In genomic region chr1:20361805-20362381, GRCh38 we compare ENCODE assay signal across 8 cellular contexts.
A peak's percentile ranks its signal among the peaks of the same experiment; 100 is the strongest.
DNase-seq lines count a peak whose midpoint lies in the region; ATAC-seq, FAIRE-seq and TF ChIP-seq lines count a peak whose summit lies in the region.

No MANE protein-coding gene starts in this region.

- H3K27ac ChIP-seq in HCT116 (ENCODE audit: low read depth, low read length): no peak overlapping the region
- peak overlapping the region; percentile 65 for H3K27ac ChIP-seq in SJSA1
- H3K27ac ChIP-seq in H1 (ENCODE audit: low read depth, low read length): no peak overlapping the region
- H3K27ac ChIP-seq in upper lobe of right lung: no peak overlapping the region

- RAD21 ChIA-PET in HCT116 (lab: Charles Lee; ENCODE audit: low non-redundant PET in 1 of 2, low total read pairs in 2 of 2, uncharacterized antibody in 2 of 2, unreplicated experiment in 2 of 2): no interaction called here

- no peak overlapping the region for H2AK5ac ChIP-seq in H1 (ENCODE audit: low read depth, low read length)

- H2AFZ ChIP-seq in HCT116 (ENCODE audit: low read depth, low read length, poor library complexity, severe bottlenecking) (peak overlapping the region; percentile 66), H1 (ENCODE audit: low read length) (no peak overlapping the region)

- no peak overlapping the region for H3K4ac ChIP-seq in H1 (replicated peaks; ENCODE audit: insufficient read length, low read depth, low read length)

- peaks cover 42 to 55% (median 44%) of the 10 kb centered on the region in 3 donors for H3K27me3 Mint-ChIP-seq in CD14-positive monocyte (ENCODE audit: low read depth in 3 of 3)

- no peak overlapping the region for H2BK5ac ChIP-seq in H1 (ENCODE audit: low read depth, low read length)

- no peak overlapping the region for H3K14ac ChIP-seq in H1 (ENCODE audit: insufficient read length)

- peak; percentile 84 for ATAC-seq in HCT116
- peak; percentile 58 for ATAC-seq in upper lobe of right lung
- no peak for ATAC-seq in GM19467 (IDR thresholded peaks at IDR 0.05; ENCODE audit: unreplicated experiment)
- ATAC-seq in GM18498 (IDR thresholded peaks at IDR 0.05; ENCODE audit: unreplicated experiment): no peak

- TF ChIP-seq CTCF in CD14-positive monocyte (IDR thresholded peaks at IDR 0.05): peak; percentile 73
- TF ChIP-seq CTCF in HCT116 (IDR thresholded peaks at IDR 0.05 in 2 of 3, conservative IDR thresholded peaks at IDR 0.05 in 1 of 3; ENCODE audit: borderline replicate concordance in 1 of 3, insufficient read depth in 1 of 3, low read depth in 2 of 3, low read length in 2 of 3): peak; percentile 84 to 96 (median 96)
- peak; percentile 96 to 98 (median 97) for TF ChIP-seq CTCF in H1 (IDR thresholded peaks at IDR 0.05; ENCODE audit: control extremely low read depth in 1 of 3, insufficient read depth in 1 of 3, low read depth in 1 of 3, low read length in 3 of 3)
- peak; percentile 67 for TF ChIP-seq CTCF in upper lobe of right lung (IDR thresholded peaks at IDR 0.05)

- H3K79me1 ChIP-seq in H1 (ENCODE audit: low read depth, low read length): no peaks in the 10 kb centered on the region

- BruUV-seq in HCT116 (replicated peaks; lab: Mats Ljungman, UMichigan): no TSS peak

- H2BK15ac ChIP-seq in H1 (ENCODE audit: low read length): no peak overlapping the region

- TF ChIP-seq POLR2A in HCT116 (IDR thresholded peaks at IDR 0.05; ENCODE audit: borderline replicate concordance, extremely low read depth, insufficient read depth, insufficient read length) (no peak), H1 (IDR thresholded peaks at IDR 0.05; ENCODE audit: control extremely low read depth in 1 of 2, low read depth in 2 of 2, low read length in 2 of 2) (no peak)

- H3K4me3 Mint-ChIP-seq in CD14-positive monocyte: peak overlapping the region in 1 of 2 donors; percentile 16

- H2BK20ac ChIP-seq in H1 (ENCODE audit: low read length): no peak overlapping the region

- H3K56ac ChIP-seq in H1 (replicated peaks; ENCODE audit: insufficient read length, low read depth, low read length): no peak overlapping the region

- POLR2A ChIA-PET in HCT116 (lab: Charles Lee): no interaction called here
- POLR2A ChIA-PET in H1 (lab: Charles Lee; ENCODE audit: partially characterized antibody): interaction anchor here (0.7 to 1.3 kb wide), 3 partner anchors 10 to 123 kb away, joined by 3 to 5 read pairs (median 3); no protein-coding TSS in a partner anchor

- no peaks in the 10 kb centered on the region for H3K27me3 ChIP-seq in HCT116 (ENCODE audit: insufficient read depth, low read length)
- H3K27me3 ChIP-seq in SJSA1 (replicated peaks): peaks cover 10% of the 10 kb centered on the region
- peaks cover 13 to 47% (median 29%) of the 10 kb centered on the region in 4 experiments for H3K27me3 ChIP-seq in H1 (replicated peaks in 1 of 4; ENCODE audit: control insufficient read depth in 3 of 4, extremely low read depth in 1 of 4, insufficient read depth in 3 of 4, low read length in 3 of 4)
- H3K27me3 ChIP-seq in upper lobe of right lung: peaks cover 63% of the 10 kb centered on the region

- no peak for TF ChIP-seq EP300 in H1 (IDR thresholded peaks at IDR 0.05; ENCODE audit: borderline replicate concordance in 1 of 2, low read depth in 2 of 2, low read length in 2 of 2)

- H3K9me3 Mint-ChIP-seq in CD14-positive monocyte: peaks cover 0 to 20% (median 2%) of the 10 kb centered on the region in 7 donors

- WGBS in H1 (ENCODE audit: extremely low coverage in 1 of 2, insufficient coverage in 1 of 2, insufficient read length in 1 of 2, insufficient replicate concordance in 2 of 2, low coverage in 1 of 2, low lambda C conversion rate in 2 of 2, missing lambda C conversion rate in 1 of 2), 2 experiments: 18% methylated on average over 8 of the region's 8 CpGs; no CpG with 5 or more reads in 1 of the 2 experiments

- DNase-seq in CD14-positive monocyte (ENCODE audit: low spot score) (no peak), HCT116 (ENCODE audit: low read depth, low spot score) (peak; percentile 42), SJSA1 (ENCODE audit: low read depth in 1 of 2, low spot score in 2 of 2) (peak; percentile 84 to 92), H1 (ENCODE audit: low read depth in 1 of 2, low spot score in 2 of 2) (peak; percentile 54 to 99), midbrain (lab: John Stamatoyannopoulos, UW) (peak; percentile 83), upper lobe of right lung (no peak)

- peak overlapping the region; percentile 88; the same call in 1 of the 2 replicates for H4K8ac ChIP-seq in H1 (ENCODE audit: extremely low read depth, insufficient read depth, low read length)

- H4K91ac ChIP-seq in H1 (replicated peaks; ENCODE audit: insufficient read length, low read length): no peak overlapping the region

- no peak overlapping the region for H2BK12ac ChIP-seq in H1 (ENCODE audit: low read depth, low read length)

- H3K4me1 ChIP-seq in HCT116 (ENCODE audit: control insufficient read depth in 1 of 2, insufficient read depth in 2 of 2, low read length in 2 of 2) (peaks cover 13 to 19% of the 10 kb centered on the region in 2 experiments; a peak in 3 of 4 replicates), SJSA1 (replicated peaks) (peaks cover 43% of the 10 kb centered on the region), H1 (replicated peaks in 1 of 4; ENCODE audit: control insufficient read depth in 3 of 4, insufficient read depth in 4 of 4, low read length in 3 of 4) (peaks cover 0 to 10% (median 4%) of the 10 kb centered on the region in 4 experiments; a peak in 4 of 7 replicates), upper lobe of right lung (no peaks in the 10 kb centered on the region)

- no peaks in the 10 kb centered on the region for H3K36me3 ChIP-seq in HCT116 (ENCODE audit: control insufficient read depth in 1 of 2, insufficient read depth in 2 of 2, low read length in 2 of 2)
- H3K36me3 ChIP-seq in SJSA1: no peaks in the 10 kb centered on the region
- no peaks in the 10 kb centered on the region for H3K36me3 ChIP-seq in H1 (ENCODE audit: control insufficient read depth in 2 of 4, insufficient read depth in 4 of 4, low read length in 3 of 4)
- no peaks in the 10 kb centered on the region for H3K36me3 ChIP-seq in upper lobe of right lung

- CTCF ChIA-PET in HCT116 (lab: Charles Lee) (interaction anchor here (0.6 to 3.9 kb wide), 22 partner anchors 8 to 1839 kb away, joined by 3 to 35 read pairs (median 5); no protein-coding TSS in a partner anchor), H1 (lab: Charles Lee; ENCODE audit: partially characterized antibody) (interaction anchor here (0.6 to 6.0 kb wide), 60 partner anchors 9 to 1383 kb away, joined by 3 to 89 read pairs (median 4); partner anchors contain the start of gene VWA5B1)

- H3K4me2 ChIP-seq in HCT116 (ENCODE audit: low read length): no peak overlapping the region
- no peak overlapping the region for H3K4me2 ChIP-seq in H1 (ENCODE audit: insufficient read depth in 1 of 2, low read depth in 2 of 2, low read length in 2 of 2)

- H3K18ac ChIP-seq in H1 (ENCODE audit: extremely low read depth, low read length): no peak overlapping the region

- no peaks in the 10 kb centered on the region for H3K9me3 ChIP-seq in HCT116 (ENCODE audit: control insufficient read depth in 1 of 2, insufficient read depth in 1 of 2, low read depth in 1 of 2, low read length in 2 of 2)
- peaks cover 2% of the 10 kb centered on the region; the same call in 1 of the 2 replicates for H3K9me3 ChIP-seq in SJSA1 (replicated peaks)
- H3K9me3 ChIP-seq in H1 (ENCODE audit: insufficient read depth in 2 of 2, low read depth in 1 of 2, low read length in 1 of 2): no peaks in the 10 kb centered on the region
- no peaks in the 10 kb centered on the region for H3K9me3 ChIP-seq in upper lobe of right lung

- H3K4me3 ChIP-seq in HCT116 (replicated peaks in 1 of 2; ENCODE audit: low read depth in 1 of 2, low read length in 2 of 2) (no peak overlapping the region), SJSA1 (no peak overlapping the region), H1 (ENCODE audit: extremely low read depth in 1 of 4, insufficient read depth in 2 of 4, low read depth in 3 of 4, low read length in 4 of 4) (no peak overlapping the region), upper lobe of right lung (no peak overlapping the region)

- peak; percentile 93 for TF ChIP-seq RAD21 in HCT116 (IDR thresholded peaks at IDR 0.05; ENCODE audit: low read depth)
- peak; percentile 90 to 91 for TF ChIP-seq RAD21 in H1 (IDR thresholded peaks at IDR 0.05 in 1 of 2, conservative IDR thresholded peaks at IDR 0.05 in 1 of 2; ENCODE audit: low read depth in 2 of 2, low read length in 2 of 2)

- no peak overlapping the region for H4K5ac ChIP-seq in H1 (ENCODE audit: insufficient read length, low read depth, low read length)

- H3K27ac Mint-ChIP-seq in CD14-positive monocyte: no peak overlapping the region

- peaks cover 8% of the 10 kb centered on the region; the same call in 1 of the 2 replicates for H3K23me2 ChIP-seq in H1 (ENCODE audit: low read depth, low read length)

- no peaks in the 10 kb centered on the region for H3K36me3 Mint-ChIP-seq in CD14-positive monocyte

- H3K9ac ChIP-seq in HCT116 (ENCODE audit: low read length): no peak overlapping the region
- no peak overlapping the region for H3K9ac ChIP-seq in H1 (replicated peaks in 1 of 4; ENCODE audit: extremely low read depth in 1 of 4, low read depth in 3 of 4, low read length in 3 of 4)

- H3K79me2 ChIP-seq in HCT116 (ENCODE audit: insufficient read depth, low read length) (no peaks in the 10 kb centered on the region), H1 (ENCODE audit: control insufficient read depth in 1 of 2, insufficient read depth in 2 of 2, low read length in 2 of 2) (no peaks in the 10 kb centered on the region)

- peak; percentile 94 for FAIRE-seq in H1 (lab: Jason Lieb, UNC)

- no peaks in the 10 kb centered on the region for H3K9me2 ChIP-seq in HCT116 (ENCODE audit: insufficient read depth)

- no peak overlapping the region for H2BK120ac ChIP-seq in H1 (replicated peaks; ENCODE audit: low read depth, low read length)

- H4K20me1 ChIP-seq in HCT116 (ENCODE audit: insufficient read depth): no peaks in the 10 kb centered on the region
- H4K20me1 ChIP-seq in H1 (replicated peaks in 1 of 2; ENCODE audit: control insufficient read depth in 1 of 2, insufficient read depth in 2 of 2, low read length in 2 of 2): no peaks in the 10 kb centered on the region

- H3K23ac ChIP-seq in H1 (ENCODE audit: insufficient read length): no peak overlapping the region

- no peaks in the 10 kb centered on the region for H3K4me1 Mint-ChIP-seq in CD14-positive monocyte

- intact Hi-C loops in CD14-positive monocyte (cut with micrococcal nuclease) (loop anchor here in 1 of 2 donors (5.0 kb wide), 1 partner anchor 130 kb away; no protein-coding TSS in a partner anchor), HCT116 (cut with micrococcal nuclease) (loop anchor here (1.0 to 10.0 kb wide), 3 partner anchors 70 to 147 kb away; no protein-coding TSS in a partner anchor), upper lobe of right lung (cut with DNase I) (no loop called here)

TF ChIP-seq in HCT116, 20 proteins besides CTCF, POLR2A, EP300 and RAD21 (continues in another document):
- TF ChIP-seq EGR1 (IDR thresholded peaks at IDR 0.05; ENCODE audit: low read depth): no peak

TF ChIP-seq in H1, 55 proteins besides CTCF, POLR2A, EP300 and RAD21 (continues in another document):
- TF ChIP-seq JUND (IDR thresholded peaks at IDR 0.05; ENCODE audit: low read length) (peak; percentile 21; the same call in 1 of the 2 replicates), ASH2L (IDR thresholded peaks at IDR 0.05; ENCODE audit: low read length) (no peak), CTBP2 (IDR thresholded peaks at IDR 0.05; ENCODE audit: borderline replicate concordance, insufficient read depth, insufficient read length, low read length) (no peak)

Comparison
In these comparisons a context has a peak if more than half of its experiments do, and no peak if none do; other contexts are left out.
1. DNase-seq: peak in HCT116 (single experiment), SJSA1 (2 of 2), H1 (2 of 2) and midbrain (single experiment); none in CD14-positive monocyte (single experiment) and upper lobe of right lung (single experiment).
2. ATAC-seq: peak in HCT116 (single experiment) and upper lobe of right lung (single experiment); none in GM19467 (single experiment) and GM18498 (single experiment).
3. Peak in every context shown above with its lines, with median percentiles within 50 percentile points of each other: CTCF ChIP-seq.